15 cellular contexts compared by ENCODE assay signal in the genomic region with DNA sequence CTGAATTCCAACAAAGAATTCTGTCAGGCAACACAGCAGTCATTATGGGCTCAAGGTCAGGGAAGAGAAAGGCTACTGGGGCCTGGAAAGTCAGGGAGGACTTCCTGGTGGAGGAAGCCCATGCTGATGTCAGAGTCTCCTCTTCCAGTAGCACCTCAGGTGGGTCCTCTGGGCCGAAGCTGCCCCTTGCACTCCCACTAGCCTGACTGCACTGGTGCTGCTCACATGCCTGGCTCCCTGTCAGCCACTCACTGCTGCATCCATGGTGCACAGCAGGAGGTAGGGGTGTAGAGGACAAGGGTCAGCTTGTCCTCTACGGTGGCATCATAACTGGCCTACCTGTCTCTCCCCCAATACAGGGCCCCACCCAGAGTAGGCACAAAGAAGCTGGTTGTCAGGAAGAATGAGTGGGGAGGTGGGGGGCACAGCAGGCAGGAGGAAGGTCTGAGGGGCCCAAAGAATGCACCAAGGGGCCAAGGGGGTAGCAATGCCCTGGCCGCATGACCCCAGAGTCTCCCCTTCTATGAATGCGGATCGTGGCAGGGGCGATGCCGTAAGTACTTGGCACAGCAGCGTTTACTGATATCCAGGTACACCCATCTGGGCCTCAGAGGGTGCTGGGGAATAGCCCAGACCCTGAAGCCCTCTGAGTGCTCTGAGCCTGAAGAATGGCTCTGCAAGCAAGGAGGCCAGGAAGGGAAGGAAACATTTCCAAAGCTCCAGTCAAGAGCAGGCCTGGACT.
DNase-seq lines count a peak whose midpoint lies in the region; ATAC-seq and TF ChIP-seq lines count a peak whose summit lies in the region.
"Had no signal": no experiment of that assay in that cellular context is flagged by ENCODE, and none has a peak within 500 bp of the region (broad histone marks: within the 10 kb centered on the region; RNA-seq: fewer than 3 reads in every experiment).

No MANE protein-coding gene starts in this region.

- H3K4me3 ChIP-seq in HEK293 (ENCODE audit: low read depth, low read length) (no peak overlapping the region), RWPE2 (ENCODE audit: severe bottlenecking) (no peak overlapping the region), epithelial cell of esophagus (ENCODE audit: low read length) (no peak overlapping the region), testis (no peak overlapping the region)

- no peak for DNase-seq in RWPE2 (ENCODE audit: low spot score)
- DNase-seq in epithelial cell of esophagus (ENCODE audit: low read depth) = peak; percentile 50
- peak; percentile 58 for DNase-seq in posterior vena cava (ENCODE audit: low spot score)
- no peak for DNase-seq in WTC11 (ENCODE audit: low spot score)
- no peak for DNase-seq in testis
- DNase-seq in NCI-H187 (lab: John Stamatoyannopoulos, UW) = no peak
- DNase-seq: CD8-positive, alpha-beta T cell; COR-L47; DMS153; DMS79 treated with DMSO at 0.1 percent for 48 hours; EL; HCEC 1CT had no signal

- H3K9me3 ChIP-seq in HEK293 (ENCODE audit: control insufficient read depth, insufficient read depth, low read depth, low read length) = no peaks in the 10 kb centered on the region
- no peaks in the 10 kb centered on the region for H3K9me3 ChIP-seq in RWPE2 (ENCODE audit: severe bottlenecking)
- H3K9me3 ChIP-seq in testis = no peaks in the 10 kb centered on the region

- no peaks in the 10 kb centered on the region for H3K36me3 Mint-ChIP-seq in WTC11
- H3K36me3 Mint-ChIP-seq: CD14-positive monocyte; CD8-positive, alpha-beta T cell had no signal

- peaks cover 12% of the 10 kb centered on the region for H3K4me1 Mint-ChIP-seq in WTC11
- H3K4me1 Mint-ChIP-seq: CD14-positive monocyte had no signal

- no peak for TF ChIP-seq POLR2A in testis (IDR thresholded peaks at IDR 0.05)

- H3K27ac ChIP-seq in HEK293 (ENCODE audit: extremely low read depth, low read depth, low read length) (no peak overlapping the region), RWPE2 (ENCODE audit: poor library complexity, severe bottlenecking) (no peak overlapping the region), testis (no peak overlapping the region)

- no peaks in the 10 kb centered on the region for H3K9me3 Mint-ChIP-seq in WTC11
- H3K9me3 Mint-ChIP-seq: CD14-positive monocyte; CD8-positive, alpha-beta T cell had no signal

- no peaks in the 10 kb centered on the region for H3K4me1 ChIP-seq in HEK293 (ENCODE audit: control insufficient read depth, insufficient read depth, low read length)
- no peaks in the 10 kb centered on the region for H3K4me1 ChIP-seq in RWPE2 (ENCODE audit: insufficient read depth, poor library complexity, severe bottlenecking)
- peaks cover 7% of the 10 kb centered on the region for H3K4me1 ChIP-seq in testis

- no peaks in the 10 kb centered on the region for H3K27me3 ChIP-seq in RWPE2 (ENCODE audit: insufficient read depth, poor library complexity, severe bottlenecking)
- H3K27me3 ChIP-seq in testis = no peaks in the 10 kb centered on the region

- H3K27ac Mint-ChIP-seq in WTC11 = no peak overlapping the region
- H3K27ac Mint-ChIP-seq: CD8-positive, alpha-beta T cell had no signal

- WGBS in testis, 2 donors = 81 to 89% methylated on average over 8 of the region's 8 CpGs

- H3K36me3 ChIP-seq in HEK293 (ENCODE audit: control insufficient read depth in 2 of 2, insufficient read depth in 1 of 2, low read length in 2 of 2) = no peaks in the 10 kb centered on the region
- no peaks in the 10 kb centered on the region for H3K36me3 ChIP-seq in RWPE2 (ENCODE audit: low read depth)
- no peaks in the 10 kb centered on the region for H3K36me3 ChIP-seq in testis (ENCODE audit: low read depth, missing control alignments)

- TF ChIP-seq CTCF in HEK293 (tag by site-specific recombination; IDR thresholded peaks at IDR 0.05) = no peak
- TF ChIP-seq CTCF in RWPE2 (IDR thresholded peaks at IDR 0.05; ENCODE audit: poor library complexity, severe bottlenecking) = no peak
- no peak for TF ChIP-seq CTCF in epithelial cell of esophagus (IDR thresholded peaks at IDR 0.05; ENCODE audit: insufficient read depth, low read depth, low read length, missing control alignments)
- no peak for TF ChIP-seq CTCF in WTC11 (IDR thresholded peaks at IDR 0.05)
- TF ChIP-seq CTCF in testis (IDR thresholded peaks at IDR 0.05) = no peak

- CTCF ChIA-PET in HEK293 (lab: Yijun Ruan, JAX) (interaction anchor here (1.5 kb wide), 1 partner anchor 19 kb away, joined by 5 read pairs; no protein-coding TSS in a partner anchor), WTC11 (lab: Charles Lee) (interaction anchor here (0.8 to 2.0 kb wide), 2 partner anchors 24 to 173 kb away, joined by 4 to 5 read pairs; no protein-coding TSS in a partner anchor)

- intact Hi-C loops in posterior vena cava (cut with DNase I) (loop anchor here in 1 of 2 donors (1.0 kb wide), 1 partner anchor 37 kb away; no protein-coding TSS in a partner anchor), testis (cut with DNase I; ENCODE audit: low total_unique reads) (no loop called here)

- peak; percentile 41; the same call in 1 of the 3 replicates for ATAC-seq in RWPE2 (ENCODE audit: low read depth)
- ATAC-seq in GM19467 (IDR thresholded peaks at IDR 0.05; ENCODE audit: unreplicated experiment) = no peak
- no peak for ATAC-seq in WTC11
- ATAC-seq: CD8-positive, alpha-beta T cell had no signal

- no peak overlapping the region for H3K4me3 Mint-ChIP-seq in WTC11
- H3K4me3 Mint-ChIP-seq: CD14-positive monocyte; CD8-positive, alpha-beta T cell had no signal

- POLR2A ChIA-PET in HEK293 (lab: Yijun Ruan, JAX) = interaction anchor here (0.5 kb wide), 1 partner anchor 129 kb away, joined by 4 read pairs; no protein-coding TSS in a partner anchor
- POLR2A ChIA-PET in WTC11 (lab: Charles Lee) = no interaction called here

- H3K27me3 Mint-ChIP-seq in WTC11 (ENCODE audit: low read depth) = no peaks in the 10 kb centered on the region

TF ChIP-seq in HEK293, 187 proteins besides CTCF, POLR2A, EP300 and RAD21:
- TF ChIP-seq, protein P1, sequence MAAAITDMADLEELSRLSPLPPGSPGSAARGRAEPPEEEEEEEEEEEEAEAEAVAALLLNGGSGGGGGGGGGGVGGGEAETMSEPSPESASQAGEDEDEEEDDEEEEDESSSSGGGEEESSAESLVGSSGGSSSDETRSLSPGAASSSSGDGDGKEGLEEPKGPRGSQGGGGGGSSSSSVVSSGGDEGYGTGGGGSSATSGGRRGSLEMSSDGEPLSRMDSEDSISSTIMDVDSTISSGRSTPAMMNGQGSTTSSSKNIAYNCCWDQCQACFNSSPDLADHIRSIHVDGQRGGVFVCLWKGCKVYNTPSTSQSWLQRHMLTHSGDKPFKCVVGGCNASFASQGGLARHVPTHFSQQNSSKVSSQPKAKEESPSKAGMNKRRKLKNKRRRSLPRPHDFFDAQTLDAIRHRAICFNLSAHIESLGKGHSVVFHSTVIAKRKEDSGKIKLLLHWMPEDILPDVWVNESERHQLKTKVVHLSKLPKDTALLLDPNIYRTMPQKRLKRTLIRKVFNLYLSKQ (tag by site-specific recombination; IDR thresholded peaks at IDR 0.05; ENCODE audit: borderline replicate concordance) = no peak
- TF ChIP-seq ZNF366 (tag by site-specific recombination; conservative IDR thresholded peaks at IDR 0.05) (no peak), ZNF544 (tag by site-specific recombination; IDR thresholded peaks at IDR 0.05) (no peak), ZNF2 (tag by site-specific recombination; IDR thresholded peaks at IDR 0.05) (no peak), ZNF48 (tag by site-specific recombination; IDR thresholded peaks at IDR 0.05) (no peak), ZNF184 (tag by site-specific recombination; IDR thresholded peaks at IDR 0.05) (no peak), ZNF112 (tag by site-specific recombination; IDR thresholded peaks at IDR 0.05) (no peak), KLF10 (tag by site-specific recombination; IDR thresholded peaks at IDR 0.05) (no peak), ZIC2 (tag by site-specific recombination; IDR thresholded peaks at IDR 0.05) (peak; percentile 54)

TF ChIP-seq in WTC11, 78 proteins besides CTCF, POLR2A, EP300 and RAD21 (continues in another document):
- TF ChIP-seq ZNF232 (CRISPR knock-in tag; IDR thresholded peaks at IDR 0.05) (no peak), KAT7 (CRISPR knock-in tag; IDR thresholded peaks at IDR 0.05; ENCODE audit: borderline replicate concordance) (no peak), RORB (CRISPR knock-in tag; IDR thresholded peaks at IDR 0.05) (no peak), PRDM15 (CRISPR knock-in tag; IDR thresholded peaks at IDR 0.05) (no peak), MXD4 (CRISPR knock-in tag; IDR thresholded peaks at IDR 0.05; ENCODE audit: borderline replicate concordance) (no peak)
- TF ChIP-seq, protein P2, sequence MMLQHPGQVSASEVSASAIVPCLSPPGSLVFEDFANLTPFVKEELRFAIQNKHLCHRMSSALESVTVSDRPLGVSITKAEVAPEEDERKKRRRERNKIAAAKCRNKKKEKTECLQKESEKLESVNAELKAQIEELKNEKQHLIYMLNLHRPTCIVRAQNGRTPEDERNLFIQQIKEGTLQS (CRISPR knock-in tag; conservative IDR thresholded peaks at IDR 0.05) = no peak

Comparison
In these comparisons a context has a peak if more than half of its experiments do, and no peak if none do; other contexts are left out.
1. DNase-seq: peak in epithelial cell of esophagus (single experiment) and posterior vena cava (single experiment); none in RWPE2 (single experiment), WTC11 (single experiment), testis (single experiment) and NCI-H187 (0 of 2).